In the genomic region with DNA sequence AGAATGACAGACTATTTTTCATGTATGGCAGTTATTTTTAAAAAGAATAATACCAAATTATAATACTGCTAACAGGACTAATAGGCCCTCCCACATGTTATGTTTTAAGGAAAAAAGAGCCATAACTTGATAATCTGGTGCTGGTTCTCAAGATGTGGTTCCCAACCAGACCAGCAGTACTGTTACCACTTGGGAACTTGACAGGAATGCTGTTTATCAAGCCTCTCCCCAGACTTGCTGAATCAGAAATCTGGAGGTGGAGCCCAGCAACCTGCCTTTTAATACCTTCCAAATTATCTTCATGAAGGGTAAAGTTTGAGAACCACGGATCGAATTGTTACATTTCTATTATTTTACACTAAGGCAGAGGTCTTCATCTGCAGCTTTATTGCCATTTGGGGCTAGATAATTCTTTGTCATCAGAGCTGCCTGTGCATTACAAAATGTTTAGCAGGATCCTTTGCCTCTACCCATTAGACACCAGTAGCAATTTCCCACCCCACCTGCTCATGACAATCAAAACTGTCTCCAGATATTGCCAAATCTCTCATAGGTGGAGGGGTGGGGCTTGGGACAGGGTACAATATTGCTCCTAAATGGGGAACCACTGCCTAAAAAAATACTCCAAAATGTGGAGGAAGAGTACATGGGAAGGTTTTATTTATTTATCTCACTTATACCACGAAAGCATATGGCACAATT, we compare ENCODE assay signal across 28 cellular contexts.
DNase-seq lines count a peak whose midpoint lies in the region; ATAC-seq and TF ChIP-seq lines count a peak whose summit lies in the region.
"Had no signal": no experiment of that assay in that cellular context is flagged by ENCODE, and none has a peak within 500 bp of the region (broad histone marks: within the 10 kb centered on the region; RNA-seq: fewer than 3 reads in every experiment).

No MANE protein-coding gene starts in this region.

- no peak overlapping the region for H2BK5ac ChIP-seq in H9 (ENCODE audit: insufficient read length, low read length)

- H3K36me3 Mint-ChIP-seq in H9 (ENCODE audit: insufficient read depth in 1 of 3, low read depth in 3 of 3) = no peaks in the 10 kb centered on the region
- H3K36me3 Mint-ChIP-seq in activated CD8-positive, alpha-beta T cell treated with anti-CD3 and anti-CD28 coated beads for 36 hours (ENCODE audit: low read depth) = no peaks in the 10 kb centered on the region

- H3K4ac ChIP-seq in H9 (ENCODE audit: low read depth, low read length) = no peak overlapping the region

- DNase-seq in H9 (no peak), RWPE2 (ENCODE audit: low spot score) (no peak), foreskin keratinocyte (peak in 1 of 2 donors; percentile 34), renal cortical epithelial cell (ENCODE audit: low read depth) (peak; percentile 6), superior temporal gyrus (ENCODE audit: extremely low spot score) (no peak)
- DNase-seq in activated CD8-positive, alpha-beta T cell treated with anti-CD3 and anti-CD28 coated beads for 36 hours = no peak
- DNase-seq: activated CD8-positive, alpha-beta memory T cell treated with anti-CD3 and anti-CD28 coated beads for 24 hours; activated gamma-delta T cell treated with Interleukin-2 at 50 U/mL for 16 hours; activated T-cell treated with anti-CD3 and anti-CD28 coated beads, Interleukin-2, amount 50 U/mL, for 1 hour; amygdala; GM23248; KBM-7; left colon; MV-4-11; naive thymus-derived CD4-positive, alpha-beta T cell; NCI-H1694; NCI-H2171; NCI-H524; SIG-M5; spleen; stimulated activated CD4-positive, alpha-beta T cell treated with anti-CD3 and anti-CD28 coated beads, Interleukin-4, amount 100 ng/mL, for 1 hour; stimulated activated naive B cell treated with anti-CD40 and anti-IgM and Interleukin-4, amounts not matched to agents 10 μg/mL and 1 μg/mL and 100 μg/mL, for 72 hours; T-cell had no signal

- H3K79me2 ChIP-seq in H9 (ENCODE audit: insufficient read depth, low read length) = no peaks in the 10 kb centered on the region

- H3K4me1 ChIP-seq in H9 (ENCODE audit: insufficient read depth, low read length) = peaks cover 5% of the 10 kb centered on the region; the same call in 1 of the 2 replicates
- no peaks in the 10 kb centered on the region for H3K4me1 ChIP-seq in RWPE2 (ENCODE audit: insufficient read depth, poor library complexity, severe bottlenecking)
- no peaks in the 10 kb centered on the region for H3K4me1 ChIP-seq in foreskin keratinocyte
- H3K4me1 ChIP-seq: spleen had no signal

- H3K4me3 Mint-ChIP-seq in H9 = no peak overlapping the region
- H3K4me3 Mint-ChIP-seq in activated CD8-positive, alpha-beta T cell treated with anti-CD3 and anti-CD28 coated beads for 36 hours = no peak overlapping the region
- H3K4me3 Mint-ChIP-seq: dendritic cell treated with granulocyte-macrophage colony-stimulating factor and Interleukin-4, amounts not matched to agents 40 ng/mL and 50 ng/mL, for 4 days; naive thymus-derived CD4-positive, alpha-beta T cell; stimulated activated naive B cell treated with anti-CD40 and anti-IgM and Interleukin-4, amounts not matched to agents 10 μg/mL and 1 μg/mL and 100 μg/mL, for 72 hours; T-cell had no signal

- H2BK120ac ChIP-seq in H9 (ENCODE audit: low read depth, low read length, poor library complexity, severe bottlenecking) = no peak overlapping the region

- H3K14ac ChIP-seq in H9 (ENCODE audit: insufficient read depth, low read length) = no peak overlapping the region

- H3K23ac ChIP-seq in H9 (ENCODE audit: insufficient read length, low read depth, low read length) = no peak overlapping the region

- no peak overlapping the region for H4K5ac ChIP-seq in H9 (ENCODE audit: insufficient read length, low read depth, low read length)

- peaks cover 61 to 71% of the 10 kb centered on the region in 2 experiments for H3K4me1 Mint-ChIP-seq in H9
- no peaks in the 10 kb centered on the region for H3K4me1 Mint-ChIP-seq in activated CD8-positive, alpha-beta T cell treated with anti-CD3 and anti-CD28 coated beads for 36 hours (ENCODE audit: low read depth)

- H4K20me1 ChIP-seq in H9 (ENCODE audit: control insufficient read depth, insufficient read depth, insufficient read length) = no peaks in the 10 kb centered on the region

- CTCF ChIA-PET in activated CD8-positive, alpha-beta T cell treated with anti-CD3 and anti-CD28 coated beads for 36 hours (lab: Charles Lee) = no interaction called here

- H3K4me2 ChIP-seq in H9 (ENCODE audit: insufficient read depth, insufficient read length, low read length) = no peak overlapping the region
- H3K4me2 ChIP-seq: PC-9 had no signal

- H2BK15ac ChIP-seq in H9 (ENCODE audit: low read depth, low read length) = no peak overlapping the region

- no CpG with 5 or more reads among the region's 3 CpGs for WGBS in H9 (ENCODE audit: extremely low coverage, insufficient read length, low lambda C conversion rate)

- H3K27ac ChIP-seq in H9 (ENCODE audit: insufficient read length, low read depth, low read length) (no peak overlapping the region), RWPE2 (ENCODE audit: poor library complexity, severe bottlenecking) (no peak overlapping the region), foreskin keratinocyte (no peak overlapping the region)
- H3K27ac ChIP-seq: C4-2B, GM23248, PC-9, spleen had no signal

- no peak overlapping the region for H3K4me3 ChIP-seq in RWPE2 (ENCODE audit: severe bottlenecking)
- H3K4me3 ChIP-seq: cardiac muscle cell, GM23248, PC-9, spleen had no signal

- intact Hi-C loops in activated CD8-positive, alpha-beta T cell treated with anti-CD3 and anti-CD28 coated beads for 36 hours (cut with micrococcal nuclease) = no loop called here

- ATAC-seq in RWPE2 (ENCODE audit: low read depth) (0 out of 3 replicates have a peak, but pooled peaks have one; percentile 33), foreskin keratinocyte (peak; percentile 52), GM21717 (IDR thresholded peaks at IDR 0.05; ENCODE audit: unreplicated experiment) (no peak)
- no peak for ATAC-seq in activated CD8-positive, alpha-beta T cell treated with anti-CD3 and anti-CD28 coated beads for 36 hours
- ATAC-seq: left colon; naive thymus-derived CD4-positive, alpha-beta T cell; stimulated activated naive B cell treated with anti-CD40 and anti-IgM and Interleukin-4, amounts not matched to agents 10 μg/mL and 1 μg/mL and 100 μg/mL, for 72 hours; T-cell had no signal

- H3K9me3 Mint-ChIP-seq in H9 = no peaks in the 10 kb centered on the region
- H3K9me3 Mint-ChIP-seq in activated CD8-positive, alpha-beta T cell treated with anti-CD3 and anti-CD28 coated beads for 36 hours = no peaks in the 10 kb centered on the region
- H3K9me3 Mint-ChIP-seq: dendritic cell treated with granulocyte-macrophage colony-stimulating factor and Interleukin-4, amounts not matched to agents 40 ng/mL and 50 ng/mL, for 4 days; naive thymus-derived CD4-positive, alpha-beta T cell; stimulated activated naive B cell treated with anti-CD40 and anti-IgM and Interleukin-4, amounts not matched to agents 10 μg/mL and 1 μg/mL and 100 μg/mL, for 72 hours; T-cell had no signal

- no peak overlapping the region for H4K8ac ChIP-seq in H9 (replicated peaks; ENCODE audit: insufficient read length, low read depth, low read length)

- H3K27ac Mint-ChIP-seq in H9 = peak overlapping the region in 2 of 3 experiments; percentile 23 to 72; a peak in 2 of 7 replicates
- no peak overlapping the region for H3K27ac Mint-ChIP-seq in activated CD8-positive, alpha-beta T cell treated with anti-CD3 and anti-CD28 coated beads for 36 hours
- H3K27ac Mint-ChIP-seq: dendritic cell treated with granulocyte-macrophage colony-stimulating factor and Interleukin-4, amounts not matched to agents 40 ng/mL and 50 ng/mL, for 4 days; stimulated activated naive B cell treated with anti-CD40 and anti-IgM and Interleukin-4, amounts not matched to agents 10 μg/mL and 1 μg/mL and 100 μg/mL, for 72 hours; T-cell had no signal

- no peak overlapping the region for H2AK5ac ChIP-seq in H9 (ENCODE audit: insufficient read length, low read length)

- H3K9ac ChIP-seq in H9 (ENCODE audit: extremely low read depth, insufficient read length, low read length) = no peak overlapping the region
- H3K9ac ChIP-seq: GM23248 had no signal

- no peak overlapping the region for H2BK20ac ChIP-seq in H9 (ENCODE audit: low read depth, low read length, poor library complexity, severe bottlenecking)

- H3T11ph ChIP-seq in H9 (ENCODE audit: low read length) = no peak overlapping the region

- no peaks in the 10 kb centered on the region for H3K79me1 ChIP-seq in H9 (ENCODE audit: insufficient read depth, low read depth, low read length, poor library complexity, severe bottlenecking)

- no peaks in the 10 kb centered on the region for H3K23me2 ChIP-seq in H9 (ENCODE audit: insufficient read length, low read depth, low read length, poor library complexity, severe bottlenecking)

- no peaks in the 10 kb centered on the region for H3K9me3 ChIP-seq in H9 (ENCODE audit: control insufficient read depth, low read depth, low read length)
- no peaks in the 10 kb centered on the region for H3K9me3 ChIP-seq in RWPE2 (ENCODE audit: severe bottlenecking)
- H3K9me3 ChIP-seq: spleen had no signal

- no peaks in the 10 kb centered on the region for H3K27me3 Mint-ChIP-seq in H9 (ENCODE audit: low read depth)
- H3K27me3 Mint-ChIP-seq in activated CD8-positive, alpha-beta T cell treated with anti-CD3 and anti-CD28 coated beads for 36 hours = no peaks in the 10 kb centered on the region
- H3K27me3 Mint-ChIP-seq: dendritic cell treated with granulocyte-macrophage colony-stimulating factor and Interleukin-4, amounts not matched to agents 40 ng/mL and 50 ng/mL, for 4 days; naive thymus-derived CD4-positive, alpha-beta T cell; stimulated activated naive B cell treated with anti-CD40 and anti-IgM and Interleukin-4, amounts not matched to agents 10 μg/mL and 1 μg/mL and 100 μg/mL, for 72 hours; T-cell had no signal

- POLR2A ChIA-PET in activated CD8-positive, alpha-beta T cell treated with anti-CD3 and anti-CD28 coated beads for 36 hours (lab: Charles Lee) = no interaction called here

- no peak overlapping the region for H3K18ac ChIP-seq in H9 (ENCODE audit: insufficient read length, low read depth, low read length)

- H3K56ac ChIP-seq in H9 (ENCODE audit: insufficient read length, low read depth, low read length) = no peak overlapping the region

- no peak overlapping the region for H2BK12ac ChIP-seq in H9 (ENCODE audit: insufficient read length, low read depth, low read length)

- no peak overlapping the region for H2AFZ ChIP-seq in H9 (ENCODE audit: low read length)
- H2AFZ ChIP-seq: GM23248, PC-9 had no signal

- no peak overlapping the region for H4K91ac ChIP-seq in H9 (ENCODE audit: insufficient read length, low read depth, low read length)

- no peaks in the 10 kb centered on the region for H3K36me3 ChIP-seq in RWPE2 (ENCODE audit: low read depth)
- H3K36me3 ChIP-seq: cardiac muscle cell had no signal

- H3K27me3 ChIP-seq in H9 (ENCODE audit: insufficient read depth, low read length) (no peaks in the 10 kb centered on the region), RWPE2 (ENCODE audit: insufficient read depth, poor library complexity, severe bottlenecking) (no peaks in the 10 kb centered on the region), foreskin keratinocyte (no peaks in the 10 kb centered on the region)
- H3K27me3 ChIP-seq: cardiac muscle cell, spleen had no signal

- TF ChIP-seq CTCF in H9 (conservative IDR thresholded peaks at IDR 0.05) = no peak
- no peak for TF ChIP-seq CTCF in RWPE2 (IDR thresholded peaks at IDR 0.05; ENCODE audit: poor library complexity, severe bottlenecking)
- TF ChIP-seq CTCF in foreskin keratinocyte (conservative IDR thresholded peaks at IDR 0.05) = no peak
- TF ChIP-seq CTCF in activated CD8-positive, alpha-beta T cell treated with anti-CD3 and anti-CD28 coated beads for 36 hours (IDR thresholded peaks at IDR 0.05) = no peak

Comparison
In these comparisons a context has a peak if more than half of its experiments do, and no peak if none do; other contexts are left out.
1. ATAC-seq: peak in RWPE2 (single experiment) and foreskin keratinocyte (single experiment); none in GM21717 (single experiment) and activated CD8-positive, alpha-beta T cell treated with anti-CD3 and anti-CD28 coated beads for 36 hours (single experiment).